ENCODE assay signal across 27 cellular contexts in the genomic region with DNA sequence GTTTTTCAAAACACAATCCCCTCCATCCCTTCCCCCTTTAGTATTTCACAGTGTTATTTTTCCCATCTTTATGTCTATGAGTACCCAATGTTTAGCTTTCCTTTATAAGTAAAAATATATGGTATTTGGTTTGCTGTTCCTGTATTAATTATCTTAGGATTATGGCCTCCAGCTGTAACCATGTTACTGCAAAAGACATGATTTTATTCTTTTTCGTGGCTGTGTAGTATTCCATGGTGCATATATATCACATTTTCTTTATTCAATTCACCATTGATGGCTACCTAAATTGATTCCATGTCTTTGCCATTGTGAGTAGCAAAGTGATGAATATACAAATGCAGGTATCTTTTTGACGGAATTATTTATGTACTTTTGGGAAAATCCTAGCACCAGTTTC.
"Had no signal": no experiment of that assay in that cellular context is flagged by ENCODE, and none has a peak within 500 bp of the region (broad histone marks: within the 10 kb centered on the region; RNA-seq: fewer than 3 reads in every experiment).

No MANE protein-coding gene starts in this region.

- H3K9me3 ChIP-seq: suprapubic skin, testis, thoracic aorta, thyroid gland, tibial artery, tibial nerve, upper lobe of left lung, upper lobe of right lung, uterus, vagina had no signal

- H3K27ac ChIP-seq: stomach, suprapubic skin, testis, thoracic aorta, thyroid gland, tibial artery, tibial nerve, transverse colon, upper lobe of left lung, upper lobe of right lung, uterus, vagina had no signal

- H3K27me3 ChIP-seq: stomach, suprapubic skin, testis, thyroid gland, tibial artery, tibial nerve, transverse colon, upper lobe of left lung, upper lobe of right lung, uterus, vagina had no signal

- FAIRE-seq: urothelium cell line had no signal

- H3K4me3 ChIP-seq: stomach, suprapubic skin, testis, thoracic aorta, thyroid gland, tibial artery, tibial nerve, transverse colon, upper lobe of left lung, upper lobe of right lung, uterus, vagina had no signal

- DNase-seq: stimulated activated CD4-positive, alpha-beta T cell treated with anti-CD3 and anti-CD28 coated beads, Interleukin-2, amount 100 ng/mL, for 48 hours; stimulated activated CD4-positive, alpha-beta T cell treated with anti-CD3 and anti-CD28 coated beads, Interleukin-4, amount 100 ng/mL, for 1 hour; stimulated activated CD4-positive, alpha-beta T cell treated with anti-CD3 and anti-CD28 coated beads, Interleukin-4, amount 100 ng/mL, for 24 hours; stimulated activated CD4-positive, alpha-beta T cell treated with anti-CD3 and anti-CD28 coated beads, Interleukin-4, amount 100 ng/mL, for 4 hours; stimulated activated CD8-positive, alpha-beta memory T cell treated with anti-CD3 and anti-CD28 coated beads, Interleukin-4, amount 100 ng/mL, for 48 hours; stimulated activated naive B cell treated with anti-CD40 and anti-IgM and Interleukin-4, amounts not matched to agents 10 μg/mL and 1 μg/mL and 100 μg/mL, for 72 hours; stimulated activated naive CD4-positive, alpha-beta T cell; stimulated activated naive CD4-positive, alpha-beta T cell treated with Interleukin-2 at 50 U/mL for 16 hours; stimulated activated naive CD8-positive, alpha-beta T cell treated with anti-CD3 and anti-CD28 coated beads, Interleukin-15, amount 100 ng/mL, for 72 hours; stimulated activated naive CD8-positive, alpha-beta T cell treated with anti-CD3 and anti-CD28 coated beads, Interleukin-15, Interleukin-2, amounts not matched to agents 100 U/mL and 50 U/mL, for 24 hours; stomach; substantia nigra; testis; thyroid gland; tibial artery; transverse colon; trophoblast cell; upper lobe of left lung; upper lobe of right lung; uterus had no signal

- ATAC-seq: stimulated activated effector memory CD8-positive, alpha-beta T cell treated with anti-CD3 and anti-CD28 coated beads, Interleukin-12 subunit alpha, Interleukin-12 subunit beta, amount 100 ng/mL, for 72 hours; stimulated activated memory B cell treated with anti-CD40 and anti-IgM and Interleukin-4, amounts not matched to agents 10 μg/mL and 1 μg/mL and 100 μg/mL, for 72 hours; stimulated activated naive B cell treated with anti-CD40 and anti-IgM and Interleukin-4, amounts not matched to agents 10 μg/mL and 1 μg/mL and 100 μg/mL, for 72 hours; stimulated activated naive CD8-positive, alpha-beta T cell treated with anti-CD3 and anti-CD28 coated beads, Interleukin-15, amount 100 ng/mL, for 72 hours; stimulated activated naive CD8-positive, alpha-beta T cell treated with anti-CD3 and anti-CD28 coated beads, Interleukin-15, Interleukin-2, amounts not matched to agents 100 U/mL and 50 U/mL, for 24 hours; upper lobe of right lung had no signal

- H3K36me3 ChIP-seq: stomach, suprapubic skin, thoracic aorta, thyroid gland, tibial artery, tibial nerve, transverse colon, upper lobe of left lung, upper lobe of right lung, uterus, vagina had no signal

- H3K4me1 ChIP-seq: stomach, suprapubic skin, testis, thyroid gland, tibial artery, tibial nerve, transverse colon, upper lobe of left lung, upper lobe of right lung, uterus, vagina had no signal
